In genomic region chr18:62744076-62744705, GRCh38 we compare ENCODE assay signal across 10 cellular contexts. TPM values are rescaled to one million over a fixed set of nuclear protein-coding genes. Genes with fewer than 3 reads are reported as not detected.
DNase-seq lines count a peak whose midpoint lies in the region; ATAC-seq and TF ChIP-seq lines count a peak whose summit lies in the region.
"Had no signal": no experiment of that assay in that cellular context is flagged by ENCODE, and none has a peak within 500 bp of the region (broad histone marks: within the 10 kb centered on the region; RNA-seq: fewer than 3 reads in every experiment).

No MANE protein-coding gene starts in this region.

- ATAC-seq in GM21825 (IDR thresholded peaks at IDR 0.05; ENCODE audit: unreplicated experiment), result peak; percentile 73

- H3K4me1 ChIP-seq in HUES64 (ENCODE audit: insufficient read depth, low read length) (peaks cover 83% of the 10 kb centered on the region), ovary (ENCODE audit: insufficient read depth) (peaks cover 8% of the 10 kb centered on the region)

- H3K27me3 ChIP-seq in HUES64 (ENCODE audit: insufficient read depth, low read length), result no peaks in the 10 kb centered on the region
- no peaks in the 10 kb centered on the region for H3K27me3 ChIP-seq in ovary

- no peak for TF ChIP-seq EP300 in ovary (IDR thresholded peaks at IDR 0.05)

- no peak for TF ChIP-seq POLR2A in ovary (IDR thresholded peaks at IDR 0.05)

- DNase-seq in GM03348 (ENCODE audit: low spot score), result peak; percentile 4
- DNase-seq in iris pigment epithelial cell (ENCODE audit: low read depth), result peak; percentile 58
- DNase-seq in ovary, result no peak
- no peak for DNase-seq in stimulated activated CD4-positive, alpha-beta T cell treated with anti-CD3 and anti-CD28 coated beads, Interleukin-4, amount 100 ng/mL, for 1 hour
- no peak for DNase-seq in activated CD4-positive, alpha-beta T cell treated with anti-CD3 and anti-CD28 coated beads for 1 hour
- DNase-seq in NCI-H2029 treated with DMSO at 0.1 percent for 48 hours (lab: John Stamatoyannopoulos, UW), result no peak
- DNase-seq: Caco-2, NCI-H2107 had no signal

- H3K9ac ChIP-seq in HUES64 (ENCODE audit: low read depth, low read length), result no peak overlapping the region

- H3K36me3 ChIP-seq in HUES64 (ENCODE audit: insufficient read depth, low read length) (no peaks in the 10 kb centered on the region), ovary (no peaks in the 10 kb centered on the region)

- H3K9me3 ChIP-seq in HUES64 (ENCODE audit: insufficient read depth, low read depth, low read length), result no peaks in the 10 kb centered on the region
- H3K9me3 ChIP-seq in ovary, result no peaks in the 10 kb centered on the region
- H3K9me3 ChIP-seq: Caco-2 had no signal

- H3K4me3 ChIP-seq in HUES64 (ENCODE audit: low read length), result no peak overlapping the region
- no peak overlapping the region for H3K4me3 ChIP-seq in ovary

- intact Hi-C loops in ovary (cut with DNase I), result no loop called here

- H3K27ac ChIP-seq in HUES64 (ENCODE audit: low read depth, low read length) (peak overlapping the region; percentile 3; the same call in 1 of the 2 replicates), ovary (no peak overlapping the region)

- 82% methylated on average over 3 of the region's 3 CpGs for WGBS in HUES64
- 92 to 97% (median 96%) methylated on average over 3 of the region's 3 CpGs for WGBS in ovary, 3 donors

- TF ChIP-seq CTCF in ovary (IDR thresholded peaks at IDR 0.05), result no peak

RNA-seq across cellular contexts. Expression of gene PHLPP1, which starts 28.9 kb away (rescaled TPM):
- 18.5 TPM for polyA plus RNA-seq in HUES64 (2013, experiment 1 of 2)
- polyA plus RNA-seq in HUES64 (2013, experiment 2 of 2), result 18.0 TPM
- total RNA-seq in ovary, result 10 to 100 TPM; 10.2 to 15.9 (median 14.0) TPM
- polyA plus RNA-seq in ovary, result 10 to 100 TPM in 1 of 2 donors, 1 to 10 TPM in 1; 4.4 to 12.0 TPM

Comparison
In these comparisons a context has a peak if more than half of its experiments do, and no peak if none do; other contexts are left out.
1. DNase-seq: peak in GM03348 (single experiment) and iris pigment epithelial cell (single experiment); none in ovary (0 of 5), stimulated activated CD4-positive, alpha-beta T cell treated with anti-CD3 and anti-CD28 coated beads, Interleukin-4, amount 100 ng/mL, for 1 hour (single experiment), activated CD4-positive, alpha-beta T cell treated with anti-CD3 and anti-CD28 coated beads for 1 hour (single experiment) and NCI-H2029 treated with DMSO at 0.1 percent for 48 hours (single experiment).